In genomic region chr16:50887500-50887899, GRCh38 we compare ENCODE assay signal across 22 cellular contexts.
"Had no signal": no experiment of that assay in that cellular context is flagged by ENCODE, and none has a peak within 500 bp of the region (broad histone marks: within the 10 kb centered on the region; RNA-seq: fewer than 3 reads in every experiment).

No MANE protein-coding gene starts in this region.

- H3K4me3 ChIP-seq: cardiac muscle cell, prostate gland, tibial nerve, uterus had no signal

- H3K4me1 Mint-ChIP-seq: activated naive CD8-positive, alpha-beta T cell treated with anti-CD3 and anti-CD28 coated beads, Interleukin-2, amount 10 ng/mL, durations not matched to agents 7 days and 5 days; mesothelial cell of epicardium; nephron progenitor cell; T-helper 17 cell had no signal

- H3K9me3 ChIP-seq: prostate gland, uterus had no signal

- H3K36me3 ChIP-seq: cardiac muscle cell, prostate gland, tibial nerve, uterus had no signal

- DNase-seq: activated CD4-positive, alpha-beta memory T cell treated with anti-CD3 and anti-CD28 coated beads for 36 hours; activated CD4-positive, alpha-beta T cell treated with anti-CD3 and anti-CD28 coated beads for 4 hours; activated naive CD8-positive, alpha-beta T cell treated with anti-CD3 and anti-CD28 coated beads, Interleukin-2, amount 10 ng/mL, durations not matched to agents 7 days and 5 days; activated T-cell treated with anti-CD3 and anti-CD28 coated beads for 4 hours; dermis blood vessel endothelial cell; foreskin fibroblast; glutamatergic neuron; hippocampal formation; nephron progenitor cell; occipital lobe; right cardiac atrium; small intestine; stimulated activated CD4-positive, alpha-beta T cell treated with anti-CD3 and anti-CD28 coated beads, Interleukin-15, amount 100 ng/mL, for 24 hours; stimulated activated CD4-positive, alpha-beta T cell treated with anti-CD3 and anti-CD28 coated beads, Interleukin-2, amount 100 ng/mL, for 48 hours; T-helper 17 cell; uterus had no signal

- H3K27ac Mint-ChIP-seq: activated CD4-positive, alpha-beta memory T cell treated with anti-CD3 and anti-CD28 coated beads for 36 hours; activated naive CD8-positive, alpha-beta T cell treated with anti-CD3 and anti-CD28 coated beads, Interleukin-2, amount 10 ng/mL, durations not matched to agents 7 days and 5 days; mesothelial cell of epicardium; nephron progenitor cell; stimulated activated naive CD8-positive, alpha-beta T cell treated with anti-CD3 and anti-CD28 coated beads, Interleukin-15, Interleukin-2, amounts not matched to agents 100 ng/mL and 50 ng/mL, for 24 hours; T-helper 17 cell; WTC11 had no signal

- H3K27ac ChIP-seq: cardiac muscle cell, prostate gland, tibial nerve, uterus had no signal

- H3K27me3 ChIP-seq: cardiac muscle cell, tibial nerve, uterus had no signal

- H3K4me1 ChIP-seq: prostate gland, tibial nerve, uterus had no signal

- H3K4me3 Mint-ChIP-seq: activated CD4-positive, alpha-beta memory T cell treated with anti-CD3 and anti-CD28 coated beads for 36 hours; activated naive CD8-positive, alpha-beta T cell treated with anti-CD3 and anti-CD28 coated beads, Interleukin-2, amount 10 ng/mL, durations not matched to agents 7 days and 5 days; mesothelial cell of epicardium; nephron progenitor cell; stimulated activated naive CD8-positive, alpha-beta T cell treated with anti-CD3 and anti-CD28 coated beads, Interleukin-15, Interleukin-2, amounts not matched to agents 100 ng/mL and 50 ng/mL, for 24 hours; T-helper 17 cell; WTC11 had no signal

- H3K9me3 Mint-ChIP-seq: activated CD4-positive, alpha-beta memory T cell treated with anti-CD3 and anti-CD28 coated beads for 36 hours; activated naive CD8-positive, alpha-beta T cell treated with anti-CD3 and anti-CD28 coated beads, Interleukin-2, amount 10 ng/mL, durations not matched to agents 7 days and 5 days; mesothelial cell of epicardium; stimulated activated naive CD8-positive, alpha-beta T cell treated with anti-CD3 and anti-CD28 coated beads, Interleukin-15, Interleukin-2, amounts not matched to agents 100 ng/mL and 50 ng/mL, for 24 hours; WTC11 had no signal

- ATAC-seq: right cardiac atrium, T-helper 17 cell, WTC11 had no signal

- H3K36me3 Mint-ChIP-seq: activated CD4-positive, alpha-beta memory T cell treated with anti-CD3 and anti-CD28 coated beads for 36 hours; activated naive CD8-positive, alpha-beta T cell treated with anti-CD3 and anti-CD28 coated beads, Interleukin-2, amount 10 ng/mL, durations not matched to agents 7 days and 5 days; mesothelial cell of epicardium; WTC11 had no signal
